Comparison of ENCODE assay signal across 1 cellular context in the genomic region with DNA sequence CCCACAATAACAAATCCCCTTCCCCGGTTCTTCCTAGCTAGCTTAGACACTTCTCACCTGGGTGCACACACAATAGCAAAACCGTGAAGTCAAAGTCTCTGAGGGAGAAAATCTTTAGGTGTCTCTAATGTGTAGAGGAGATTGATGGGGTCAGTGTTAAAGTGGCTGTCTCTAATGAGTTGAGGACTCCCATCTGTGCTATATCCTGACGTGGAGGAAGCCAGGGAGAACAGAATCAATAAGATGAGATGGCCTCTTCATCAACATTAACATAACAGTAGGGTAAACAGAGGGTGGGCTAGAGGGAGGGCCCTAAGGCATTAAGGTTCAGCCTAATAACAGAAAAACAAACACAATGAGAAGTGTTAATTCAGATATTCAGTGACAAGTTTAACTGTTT.
TF ChIP-seq lines count a peak whose summit lies in the region.

No MANE protein-coding gene starts in this region.

TF ChIP-seq in WTC11, 78 proteins besides CTCF, POLR2A, EP300 and RAD21 (continued from another document):
- TF ChIP-seq ATF2 (CRISPR knock-in tag; IDR thresholded peaks at IDR 0.05; ENCODE audit: borderline replicate concordance, low read depth) (no peak), FOXP1 (CRISPR knock-in tag; IDR thresholded peaks at IDR 0.05; ENCODE audit: borderline replicate concordance) (no peak)
